8 cellular contexts compared by ENCODE assay signal in genomic region chr1:159854693-159855192, GRCh38. TPM values are rescaled to one million over a fixed set of nuclear protein-coding genes. Genes with fewer than 3 reads are reported as not detected.
A peak's percentile ranks its signal among the peaks of the same experiment; 100 is the strongest.
DNase-seq lines count a peak whose midpoint lies in the region; ATAC-seq and TF ChIP-seq lines count a peak whose summit lies in the region.

No MANE protein-coding gene starts in this region.

- TF ChIP-seq CTCF in activated B cell treated with CpG ODN at 0.5 μM for 24 hours (IDR thresholded peaks at IDR 0.05) (no peak), breast epithelium (IDR thresholded peaks at IDR 0.05) (peak in 1 of 3 donors; percentile 12)

- H3K36me3 ChIP-seq in breast epithelium, result no peaks in the 10 kb centered on the region
- H3K36me3 ChIP-seq in skeletal muscle tissue (ENCODE audit: control insufficient read depth in 3 of 3, insufficient read depth in 3 of 3, low read length in 3 of 3), result no peaks in the 10 kb centered on the region

- no peaks in the 10 kb centered on the region for H3K27me3 ChIP-seq in breast epithelium
- no peaks in the 10 kb centered on the region for H3K27me3 ChIP-seq in skeletal muscle tissue (ENCODE audit: control insufficient read depth in 3 of 3, insufficient read depth in 3 of 3, low read length in 3 of 3)

- CTCF ChIA-PET in HEK293T (lab: Yijun Ruan, JAX), result interaction anchor here (1.4 kb wide), 1 partner anchor 153 kb away, joined by 4 read pairs; no protein-coding TSS in a partner anchor
- CTCF ChIA-PET in activated B cell treated with CpG ODN at 0.5 μM for 24 hours (lab: Charles Lee), result interaction anchor here (1.0 kb wide), 1 partner anchor 55 kb away, joined by 3 read pairs; no protein-coding TSS in a partner anchor

- H3K4me1 Mint-ChIP-seq in activated B cell treated with CpG ODN at 0.5 μM for 24 hours, result peaks cover 12% of the 10 kb centered on the region

- no peaks in the 10 kb centered on the region for H3K9me3 Mint-ChIP-seq in activated B cell treated with CpG ODN at 0.5 μM for 24 hours

- peak; percentile 29 for DNase-seq in GM04503 (ENCODE audit: low read depth)
- peak; percentile 54 for DNase-seq in HEK293T (ENCODE audit: extremely low spot score)
- peak; percentile 36 for DNase-seq in NCI-H146 treated with DMSO at 0.1 percent for 48 hours (lab: John Stamatoyannopoulos, UW; ENCODE audit: unreplicated experiment)
- DNase-seq in activated B cell treated with CpG ODN at 0.5 μM for 24 hours, result peak; percentile 47
- peak; percentile 67 to 79 for DNase-seq in breast epithelium (ENCODE audit: low spot score in 2 of 2)
- peak; percentile 78 for DNase-seq in iPS-NIHi11 (ENCODE audit: low spot score)
- DNase-seq in COLO829 (ENCODE audit: low spot score), result no peak

- POLR2A ChIA-PET in HEK293T (lab: Yijun Ruan, JAX) (interaction anchor here (0.6 kb wide), 1 partner anchor 13 kb away, joined by 3 read pairs; no protein-coding TSS in a partner anchor), activated B cell treated with CpG ODN at 0.5 μM for 24 hours (lab: Charles Lee) (no interaction called here)

- H3K9me3 ChIP-seq in breast epithelium (no peaks in the 10 kb centered on the region), skeletal muscle tissue (ENCODE audit: control insufficient read depth in 3 of 3, low read length in 3 of 3) (no peaks in the 10 kb centered on the region)

- peak; percentile 90 for ATAC-seq in activated B cell treated with CpG ODN at 0.5 μM for 24 hours (ENCODE audit: low read depth)

- H3K4me3 ChIP-seq in breast epithelium (peak overlapping the region; percentile 61 to 89 (median 77)), skeletal muscle tissue (ENCODE audit: low read length in 3 of 3) (peak overlapping the region; percentile 71 to 86 (median 79))

- intact Hi-C loops in activated B cell treated with CpG ODN at 0.5 μM for 24 hours (cut with micrococcal nuclease) (loop anchor here (5.0 kb wide), 1 partner anchor 38 kb away; no protein-coding TSS in a partner anchor), breast epithelium (cut with DNase I; ENCODE audit: low total_unique reads) (no loop called here)

- H3K4me3 Mint-ChIP-seq in activated B cell treated with CpG ODN at 0.5 μM for 24 hours, result peak overlapping the region; percentile 84

- H3K4me1 ChIP-seq in breast epithelium, result no peaks in the 10 kb centered on the region
- H3K4me1 ChIP-seq in skeletal muscle tissue (ENCODE audit: control insufficient read depth in 3 of 3, insufficient read depth in 3 of 3, low read length in 3 of 3), result peaks cover 0 to 4% (median 2%) of the 10 kb centered on the region in 3 donors

- H3K27me3 Mint-ChIP-seq in activated B cell treated with CpG ODN at 0.5 μM for 24 hours, result peaks cover 5% of the 10 kb centered on the region

- peak overlapping the region; percentile 95 to 97 for H3K27ac ChIP-seq in breast epithelium
- peak overlapping the region; percentile 84 for H3K27ac ChIP-seq in skeletal muscle tissue (ENCODE audit: low read depth, low read length)

- no peak for TF ChIP-seq POLR2A in breast epithelium (IDR thresholded peaks at IDR 0.05)

- H3K9ac ChIP-seq in skeletal muscle tissue (ENCODE audit: low read depth in 1 of 3, low read length in 3 of 3), result peak overlapping the region; percentile 69 to 91 (median 83)

- H3K36me3 Mint-ChIP-seq in activated B cell treated with CpG ODN at 0.5 μM for 24 hours (ENCODE audit: low read depth), result no peaks in the 10 kb centered on the region

- H3K27ac Mint-ChIP-seq in activated B cell treated with CpG ODN at 0.5 μM for 24 hours, result no peak overlapping the region

TF ChIP-seq in HEK293T, 16 proteins besides CTCF, POLR2A, EP300 and RAD21:
- no peak for TF ChIP-seq LEF1 (IDR thresholded peaks at IDR 0.05; ENCODE audit: borderline replicate concordance)
- TF ChIP-seq ELF4 (IDR thresholded peaks at IDR 0.05), result no peak
- TF ChIP-seq BHLHE40 (IDR thresholded peaks at IDR 0.05; ENCODE audit: borderline replicate concordance), result no peak
- TF ChIP-seq NFRKB (IDR thresholded peaks at IDR 0.05), result no peak
- no peak for TF ChIP-seq CTBP1 (IDR thresholded peaks at IDR 0.05; ENCODE audit: borderline replicate concordance)
- TF ChIP-seq ARNT (IDR thresholded peaks at IDR 0.05), result no peak
- no peak for TF ChIP-seq L3MBTL2 (conservative IDR thresholded peaks at IDR 0.05)

RNA-seq across cellular contexts. Expression of gene VSIG8, which starts 7.7 kb away (rescaled TPM):
- total RNA-seq in activated B cell treated with CpG ODN at 0.5 μM for 24 hours, result not detected in 2 replicates
- total RNA-seq in breast epithelium, result under 1 TPM in 2 of 3 donors, not detected in 1; 0.15 to 0.16 TPM
- total RNA-seq in skeletal muscle tissue, result not detected

RNA-seq across cellular contexts. Expression of gene SLAMF8, which starts 28.1 kb away (rescaled TPM):
- 0.27 TPM in 2 replicates for total RNA-seq in activated B cell treated with CpG ODN at 0.5 μM for 24 hours
- 10 to 100 TPM in 2 of 3 donors, 1 to 10 TPM in 1; 2.3 to 15.4 (median 12.3) TPM for total RNA-seq in breast epithelium
- 1.6 TPM for total RNA-seq in skeletal muscle tissue

RNA-seq across cellular contexts. Expression of gene CFAP45, which starts 45.2 kb away (rescaled TPM):
- total RNA-seq in activated B cell treated with CpG ODN at 0.5 μM for 24 hours (1.2 and 1.8 TPM in 2 replicates), breast epithelium (1 to 10 TPM in 2 of 3 donors, under 1 TPM in 1; 0.80 to 2.6 (median 2.6) TPM), skeletal muscle tissue (not detected)

RNA-seq across cellular contexts. Expression of gene FCRL6, which starts 52.6 kb away (rescaled TPM):
- total RNA-seq in activated B cell treated with CpG ODN at 0.5 μM for 24 hours (not detected in 2 replicates), breast epithelium (1 to 10 TPM in 1 of 3 donors, under 1 TPM in 2; 0.80 to 2.8 (median 0.98) TPM), skeletal muscle tissue (not detected)
